ENCODE assay signal across 24 cellular contexts in the genomic region with DNA sequence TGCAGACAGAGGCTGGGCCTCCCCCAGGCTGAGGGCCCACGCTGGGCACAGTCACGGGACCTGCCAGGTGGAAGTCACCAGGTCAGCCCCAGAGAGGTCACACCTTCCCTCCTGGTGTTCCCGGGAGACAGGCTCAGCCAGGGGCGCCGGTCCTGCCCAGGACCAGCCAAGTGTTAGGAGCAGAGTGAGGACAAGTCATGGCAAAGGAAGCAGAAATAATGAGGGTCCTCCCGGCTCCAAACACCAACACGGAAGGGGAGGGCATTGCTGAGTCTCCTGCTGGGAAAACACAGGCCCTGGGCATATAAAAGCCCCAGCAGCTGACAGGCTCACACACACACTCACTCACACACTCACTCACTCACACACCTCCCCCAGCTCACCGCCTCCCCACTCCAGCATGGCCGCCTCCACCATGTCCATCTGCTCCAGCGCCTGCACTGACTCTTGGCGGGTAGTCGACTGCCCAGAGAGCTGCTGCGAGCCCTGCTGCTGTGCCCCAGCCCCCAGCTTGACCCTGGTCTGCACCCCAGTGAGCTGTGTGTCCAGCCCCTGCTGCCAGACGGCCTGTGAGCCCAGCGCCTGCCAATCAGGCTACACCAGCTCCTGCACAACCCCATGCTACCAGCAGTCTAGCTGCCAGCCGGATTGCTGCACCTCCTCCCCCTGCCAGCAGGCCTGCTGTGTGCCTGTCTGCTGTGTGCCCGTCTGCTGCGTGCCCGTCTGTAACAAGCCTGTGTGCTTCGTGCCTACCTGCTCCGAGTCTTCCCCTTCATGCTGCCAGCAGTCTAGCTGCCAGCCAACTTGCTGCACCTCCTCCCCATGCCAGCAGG. TPM values are rescaled to one million over a fixed set of nuclear protein-coding genes. Genes with fewer than 3 reads are reported as not detected.
DNase-seq lines count a peak whose midpoint lies in the region; ATAC-seq, FAIRE-seq and TF ChIP-seq lines count a peak whose summit lies in the region.
"Had no signal": no experiment of that assay in that cellular context is flagged by ENCODE, and none has a peak within 500 bp of the region (broad histone marks: within the 10 kb centered on the region; RNA-seq: fewer than 3 reads in every experiment).

Gene KRTAP10-10 (plus strand): TSS at position 339 of the 833 bp plus-strand sequence. CDS start 62 bp downstream, at position 401.

- H3K27me3 ChIP-seq in CD4-positive, CD25-positive, alpha-beta regulatory T cell (ENCODE audit: control insufficient read depth, insufficient read depth, low read length), result peaks cover 6% of the 10 kb centered on the region
- H3K27me3 ChIP-seq in Panc1 (ENCODE audit: control insufficient read depth, insufficient read depth, low read length) (no peaks in the 10 kb centered on the region), HepG2 (ENCODE audit: control insufficient read depth in 1 of 2, insufficient read depth in 2 of 2, low read length in 2 of 2) (peaks cover 1 to 6% of the 10 kb centered on the region in 2 experiments; a peak in 2 of 5 replicates)
- H3K27me3 ChIP-seq: brain microvascular endothelial cell, upper lobe of left lung had no signal

- peaks cover 17% of the 10 kb centered on the region for H3K27me3 Mint-ChIP-seq in CD4-positive, CD25-positive, alpha-beta regulatory T cell
- H3K27me3 Mint-ChIP-seq: activated CD4-positive, alpha-beta T cell treated with anti-CD3 and anti-CD28 coated beads for 36 hours; stimulated activated naive CD8-positive, alpha-beta T cell treated with anti-CD3 and anti-CD28 coated beads, Interleukin-15, amount 100 ng/mL, for 72 hours had no signal

- BruUV-seq in Panc1 (replicated peaks; lab: Mats Ljungman, UMichigan) (no TSS peak), HepG2 (replicated peaks; lab: Mats Ljungman, UMichigan) (no TSS peak)

- no peak within 1 kb of the TSS for H3K4me3 Mint-ChIP-seq in CD4-positive, CD25-positive, alpha-beta regulatory T cell
- H3K4me3 Mint-ChIP-seq: activated CD4-positive, alpha-beta T cell treated with anti-CD3 and anti-CD28 coated beads for 36 hours; activated CD8-positive, alpha-beta memory T cell treated with anti-CD3 and anti-CD28 coated beads, Interleukin-2, amount 10 ng/mL, durations not matched to agents 7 days and 5 days; CD8-positive, alpha-beta memory T cell; stimulated activated naive CD8-positive, alpha-beta T cell treated with anti-CD3 and anti-CD28 coated beads, Interleukin-15, amount 100 ng/mL, for 72 hours had no signal

- H3K27ac Mint-ChIP-seq in CD4-positive, CD25-positive, alpha-beta regulatory T cell, result peak within 1 kb of the TSS in 2 of 3 donors; percentile 38 to 76
- H3K27ac Mint-ChIP-seq: activated CD4-positive, alpha-beta T cell treated with anti-CD3 and anti-CD28 coated beads for 36 hours; activated CD8-positive, alpha-beta memory T cell treated with anti-CD3 and anti-CD28 coated beads, Interleukin-2, amount 10 ng/mL, durations not matched to agents 7 days and 5 days; activated T-helper 2 cell treated with anti-CD3 and anti-CD28 coated beads, Interferon-gamma antibody, Interleukin-2, Interleukin-4, amounts not matched to agents 10 μg/mL and 5 μg/mL and 100 μg/mL, durations not matched to agents 14 hours and 24 hours and 36 hours had no signal

- peaks cover 11% of the 10 kb centered on the region in 2 experiments for H3K9me3 ChIP-seq in CD4-positive, CD25-positive, alpha-beta regulatory T cell (ENCODE audit: control insufficient read depth in 2 of 2, low read length in 2 of 2)
- H3K9me3 ChIP-seq in Panc1 (ENCODE audit: control insufficient read depth, insufficient read depth, low read depth, low read length) (no peaks in the 10 kb centered on the region), HepG2 (ENCODE audit: low read length) (peaks cover 3% of the 10 kb centered on the region; the same call in 1 of the 2 replicates)

- CTCF ChIA-PET in Panc1 (lab: Charles Lee) (no interaction called here), HepG2 (lab: Yijun Ruan, JAX; ENCODE audit: low intra/inter-chr PET ratio, low total read pairs) (no interaction called here)

- H3K27ac ChIP-seq in CD4-positive, CD25-positive, alpha-beta regulatory T cell (ENCODE audit: insufficient read depth, low read length, poor library complexity, severe bottlenecking), result no peak within 1 kb of the TSS
- H3K27ac ChIP-seq in Panc1 (ENCODE audit: low read length), result no peak within 1 kb of the TSS
- H3K27ac ChIP-seq in HepG2 (ENCODE audit: extremely low read length, insufficient read depth, low read length), result no peak within 1 kb of the TSS
- H3K27ac ChIP-seq: brain microvascular endothelial cell, heart right ventricle, upper lobe of left lung had no signal

- H3K9me3 Mint-ChIP-seq in CD4-positive, CD25-positive, alpha-beta regulatory T cell, result peaks cover 4 to 29% (median 13%) of the 10 kb centered on the region in 7 donors

- no peak for TF ChIP-seq POLR2A in HepG2 (IDR thresholded peaks at IDR 0.05; ENCODE audit: insufficient read depth in 1 of 2, low read depth in 2 of 2, low read length in 2 of 2)

- H3K4me3 ChIP-seq in CD4-positive, CD25-positive, alpha-beta regulatory T cell (ENCODE audit: low read depth, low read length), result no peak within 1 kb of the TSS
- H3K4me3 ChIP-seq in Panc1 (ENCODE audit: low read depth in 2 of 2, low read length in 2 of 2) (no peak within 1 kb of the TSS), HepG2 (replicated peaks in 1 of 3; ENCODE audit: insufficient read depth in 1 of 3, low read depth in 2 of 3, low read length in 3 of 3) (no peak within 1 kb of the TSS)
- H3K4me3 ChIP-seq: heart right ventricle, upper lobe of left lung had no signal

- no peaks in the 10 kb centered on the region for H3K4me1 ChIP-seq in CD4-positive, CD25-positive, alpha-beta regulatory T cell (ENCODE audit: control insufficient read depth, insufficient read depth, low read length, poor library complexity, severe bottlenecking)
- H3K4me1 ChIP-seq in Panc1 (ENCODE audit: control insufficient read depth, insufficient read depth, low read length) (no peaks in the 10 kb centered on the region), HepG2 (ENCODE audit: insufficient read depth, low read length) (no peaks in the 10 kb centered on the region)
- H3K4me1 ChIP-seq: heart right ventricle, upper lobe of left lung had no signal

- TF ChIP-seq CTCF in Panc1 (IDR thresholded peaks at IDR 0.05), result no peak
- no peak for TF ChIP-seq CTCF in HepG2 (CRISPR knock-in tag; IDR thresholded peaks at IDR 0.05)

- in situ Hi-C loops in G401 (cut with HindIII; ENCODE audit: low sequenced_read_pairs), result no loop called here
- in situ Hi-C loops in Panc1 (cut with HindIII; ENCODE audit: low pct_unique_long_range_greater_than_20kb, low sequenced_read_pairs), result no loop called here
- in situ Hi-C loops in HepG2 (cut with HindIII; ENCODE audit: extremely low pct_ligation_motif_present, low pct_unique_long_range_greater_than_20kb), result no loop called here

- DNase-seq in CD4-positive, CD25-positive, alpha-beta regulatory T cell, result no peak
- peak; percentile 75 for DNase-seq in G401 (ENCODE audit: low spot score)
- no peak for DNase-seq in Panc1 (ENCODE audit: low read depth, low spot score)
- no peak for DNase-seq in HepG2 (ENCODE audit: low spot score)
- no peak for DNase-seq in activated CD4-positive, CD25-positive, alpha-beta regulatory T cell (lab: John Stamatoyannopoulos, UW)
- DNase-seq in NK-92 (lab: John Stamatoyannopoulos, UW; ENCODE audit: unreplicated experiment), result no peak
- DNase-seq: activated CD4-positive, alpha-beta T cell treated with anti-CD3 and anti-CD28 coated beads for 36 hours; activated CD8-positive, alpha-beta memory T cell treated with anti-CD3 and anti-CD28 coated beads, Interleukin-2, amount 10 ng/mL, durations not matched to agents 7 days and 5 days; brain microvascular endothelial cell; CD8-positive, alpha-beta memory T cell; cortex of kidney; HCEC 1CT; heart right ventricle; left ventricle myocardium superior; midbrain; stimulated activated CD4-positive, alpha-beta T cell treated with anti-CD3 and anti-CD28 coated beads, Interleukin-4, amount 100 ng/mL, for 24 hours; stimulated activated naive CD8-positive, alpha-beta T cell treated with anti-CD3 and anti-CD28 coated beads, Interleukin-15, amount 100 ng/mL, for 72 hours had no signal

- POLR2A ChIA-PET in Panc1 (lab: Charles Lee), result no interaction called here
- POLR2A ChIA-PET in HepG2 (lab: Yijun Ruan, JAX), result no interaction called here

- H2AFZ ChIP-seq in HepG2 (ENCODE audit: low read length), result no peak within 1 kb of the TSS

- WGBS in HepG2 (ENCODE audit: low lambda C conversion rate), result 22% methylated on average over 7 of the region's 21 CpGs

- H3K9ac ChIP-seq in HepG2 (ENCODE audit: insufficient read depth, low read depth, low read length), result no peak within 1 kb of the TSS

- no peaks in the 10 kb centered on the region for H4K20me1 ChIP-seq in HepG2 (ENCODE audit: insufficient read depth, low read length)

- no peak for TF ChIP-seq RAD21 in HepG2 (CRISPR knock-in tag; IDR thresholded peaks at IDR 0.05)

- H3K36me3 ChIP-seq in CD4-positive, CD25-positive, alpha-beta regulatory T cell (ENCODE audit: control insufficient read depth, insufficient read depth, low read length), result no peaks in the 10 kb centered on the region
- H3K36me3 ChIP-seq in Panc1 (ENCODE audit: control insufficient read depth, insufficient read depth, low read length), result no peaks in the 10 kb centered on the region
- no peaks in the 10 kb centered on the region for H3K36me3 ChIP-seq in HepG2 (replicated peaks in 1 of 2; ENCODE audit: control insufficient read depth in 1 of 2, insufficient read depth in 2 of 2, low read length in 2 of 2)
- H3K36me3 ChIP-seq: brain microvascular endothelial cell, heart right ventricle, upper lobe of left lung had no signal

- TF ChIP-seq EP300 in HepG2 (IDR thresholded peaks at IDR 0.05; ENCODE audit: low read depth in 2 of 2, low read length in 2 of 2), result no peak
- TF ChIP-seq EP300 in HepG2 (CRISPR knock-in tag; IDR thresholded peaks at IDR 0.05; ENCODE audit: borderline replicate concordance), result no peak

- intact Hi-C loops in Panc1 (cut with micrococcal nuclease; ENCODE audit: unreplicated experiment) (no loop called here), HepG2 (cut with micrococcal nuclease; ENCODE audit: unreplicated experiment) (loop anchor here (10.0 kb wide), 1 partner anchor 58 kb away; the partner anchor contains the start of gene KRTAP10-12)

- H3K79me2 ChIP-seq in HepG2 (ENCODE audit: insufficient read depth, low read length), result no peaks in the 10 kb centered on the region

- no peak for ATAC-seq in CD4-positive, CD25-positive, alpha-beta regulatory T cell (ENCODE audit: low read depth in 2 of 2)
- peak; percentile 60 for ATAC-seq in Panc1
- peak; percentile 31; the same call in 2 of the 3 replicates for ATAC-seq in HepG2
- no peak for ATAC-seq in HG03039 (IDR thresholded peaks at IDR 0.05; ENCODE audit: unreplicated experiment)
- no peak for ATAC-seq in HG03025 (IDR thresholded peaks at IDR 0.05; ENCODE audit: low FRiP score, unreplicated experiment)
- ATAC-seq: activated CD4-positive, alpha-beta T cell treated with anti-CD3 and anti-CD28 coated beads for 36 hours; activated CD8-positive, alpha-beta memory T cell treated with anti-CD3 and anti-CD28 coated beads, Interleukin-2, amount 10 ng/mL, durations not matched to agents 7 days and 5 days; left ventricle myocardium superior; stimulated activated naive CD8-positive, alpha-beta T cell treated with anti-CD3 and anti-CD28 coated beads, Interleukin-15, amount 100 ng/mL, for 72 hours had no signal

- no peak for FAIRE-seq in HepG2 (lab: Jason Lieb, UNC)

- no peaks in the 10 kb centered on the region for H3K36me3 Mint-ChIP-seq in CD4-positive, CD25-positive, alpha-beta regulatory T cell

- no peaks in the 10 kb centered on the region for H3K4me1 Mint-ChIP-seq in CD4-positive, CD25-positive, alpha-beta regulatory T cell
- H3K4me1 Mint-ChIP-seq: activated CD4-positive, alpha-beta T cell treated with anti-CD3 and anti-CD28 coated beads for 36 hours; activated CD8-positive, alpha-beta memory T cell treated with anti-CD3 and anti-CD28 coated beads, Interleukin-2, amount 10 ng/mL, durations not matched to agents 7 days and 5 days; CD8-positive, alpha-beta memory T cell had no signal

- no peak within 1 kb of the TSS for H3K4me2 ChIP-seq in HepG2 (ENCODE audit: low read depth, low read length)

RNA-seq across cellular contexts. Expression of gene KRTAP10-10, which starts in this region (rescaled TPM):
- not detected for total RNA-seq in CD4-positive, CD25-positive, alpha-beta regulatory T cell
- polyA plus RNA-seq in CD4-positive, CD25-positive, alpha-beta regulatory T cell, result not detected
- not detected in 2 replicates for total RNA-seq in G401 (2014; rRNA removed; shearing (Covaris generic))
- total RNA-seq in Panc1 (2021; ENCODE audit: unreplicated experiment) (not detected), HepG2 (2016; rRNA removed; fragmentation: Illumina TruSeq; extraction: Trizol) (not detected in 2 replicates)
- polyA plus RNA-seq in Panc1 (2012; ENCODE audit: insufficient read length), result not detected
- not detected in 2 replicates for total RNA-seq in HepG2 (2016; cell fraction: cytosol; rRNA removed; fragmentation: Illumina TruSeq; extraction: Trizol; ENCODE audit: low read depth)
- total RNA-seq in HepG2 (2016; cell fraction: insoluble cytoplasmic fraction; rRNA removed; fragmentation: Illumina TruSeq; extraction: Trizol), result not detected in 2 replicates
- not detected in 2 replicates for total RNA-seq in HepG2 (2016; cell fraction: membrane; rRNA removed; fragmentation: Illumina TruSeq; extraction: Trizol)
- total RNA-seq in HepG2 (2016; cell fraction: nucleus; rRNA removed; fragmentation: Illumina TruSeq; extraction: Trizol), result not detected in 2 replicates
- polyA plus RNA-seq in HepG2 (2011; rRNA removed), result not detected in 2 replicates
- polyA plus RNA-seq in HepG2 (2011; cell fraction: cytosol; rRNA removed), result not detected in 2 replicates
- not detected in 2 replicates for polyA plus RNA-seq in HepG2 (2011; cell fraction: nucleus; rRNA removed)
- polyA plus RNA-seq in HepG2 (2012), result not detected in 2 replicates
- polyA plus RNA-seq in HepG2 (2016; cell fraction: cytosol; fragmentation: Illumina TruSeq; extraction: Trizol; ENCODE audit: low read depth), result not detected in 2 replicates
- polyA plus RNA-seq in HepG2 (2016; cell fraction: insoluble cytoplasmic fraction; fragmentation: Illumina TruSeq; extraction: Trizol; ENCODE audit: low read depth), result not detected in 2 replicates
- not detected in 2 replicates for polyA plus RNA-seq in HepG2 (2016; cell fraction: membrane; fragmentation: Illumina TruSeq; extraction: Trizol; ENCODE audit: low read depth)
- polyA plus RNA-seq in HepG2 (2016; cell fraction: nucleus; fragmentation: Illumina TruSeq; extraction: Trizol; ENCODE audit: insufficient read depth, low read depth), result not detected in 2 replicates
- not detected in 2 replicates for polyA minus RNA-seq in HepG2 (2011; rRNA and poly(A)+ RNA removed; ENCODE audit: low replicate concordance)
- not detected in 2 replicates for polyA minus RNA-seq in HepG2 (2011; cell fraction: cytosol; rRNA and poly(A)+ RNA removed)
- not detected in 2 replicates for polyA minus RNA-seq in HepG2 (2011; cell fraction: nucleus; rRNA and poly(A)+ RNA removed)
- total RNA-seq: activated CD4-positive, alpha-beta T cell treated with anti-CD3 and anti-CD28 coated beads for 36 hours; activated CD8-positive, alpha-beta memory T cell treated with anti-CD3 and anti-CD28 coated beads, Interleukin-2, amount 10 ng/mL, durations not matched to agents 7 days and 5 days; activated T-helper 2 cell treated with anti-CD3 and anti-CD28 coated beads, Interferon-gamma antibody, Interleukin-2, Interleukin-4, amounts not matched to agents 10 μg/mL and 5 μg/mL and 100 μg/mL, durations not matched to agents 14 hours and 24 hours and 36 hours; CD8-positive, alpha-beta memory T cell; Daoy; heart right ventricle; left ventricle myocardium superior; NCI-H460; upper lobe of left lung had no signal
- polyA plus RNA-seq: CD8-positive, alpha-beta memory T cell; heart right ventricle; neural cell had no signal

Comparison
In these comparisons a context has a peak if more than half of its experiments do, and no peak if none do; other contexts are left out.
1. Peak in DNase-seq in G401; RNA of the gene not detected or under 1 TPM.
2. Peak in ATAC-seq in Panc1; RNA of the gene not detected or under 1 TPM.
3. Peak in ATAC-seq in HepG2; RNA of the gene not detected or under 1 TPM.